9 cellular contexts compared by ENCODE assay signal in the genomic region with DNA sequence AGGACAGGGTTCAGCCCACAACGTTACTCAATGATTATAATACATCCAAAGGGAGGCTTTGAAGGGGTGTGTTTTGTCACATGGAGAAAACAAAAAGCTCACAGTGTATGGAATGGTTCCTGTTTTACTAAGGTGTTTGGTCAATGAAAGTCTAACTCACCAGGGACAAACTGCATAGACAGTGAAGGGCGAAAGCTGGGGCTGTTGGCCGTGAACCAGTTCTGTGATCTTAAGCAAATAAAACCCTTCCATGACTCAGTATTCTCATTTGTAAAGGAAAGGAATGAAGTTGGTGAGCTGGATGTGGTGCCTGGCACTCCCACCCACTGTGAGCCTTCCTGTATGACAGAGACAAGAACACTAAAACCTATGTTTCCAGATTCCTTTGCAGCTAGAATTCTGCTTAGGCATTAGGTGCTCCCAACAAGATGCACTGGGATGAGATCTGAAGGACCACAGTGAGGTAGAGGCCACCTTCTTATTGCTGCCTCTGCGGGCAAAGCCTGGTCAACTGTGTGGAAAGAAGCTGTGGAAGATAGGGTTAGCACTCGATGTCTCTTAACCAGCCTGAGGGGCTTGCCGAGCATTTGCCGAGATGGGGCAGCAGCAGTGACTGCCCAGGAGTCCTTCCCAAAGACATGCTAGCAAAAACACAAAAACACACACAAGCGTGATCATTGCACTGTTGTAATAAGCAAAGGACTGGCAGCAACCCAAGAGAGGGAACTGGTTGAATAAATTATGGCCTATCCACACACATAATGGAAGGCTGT. TPM values are rescaled to one million over a fixed set of nuclear protein-coding genes. Genes with fewer than 3 reads are reported as not detected.
DNase-seq lines count a peak whose midpoint lies in the region.
"Had no signal": no experiment of that assay in that cellular context is flagged by ENCODE, and none has a peak within 500 bp of the region (broad histone marks: within the 10 kb centered on the region; RNA-seq: fewer than 3 reads in every experiment).

No MANE protein-coding gene starts in this region.

- H3K9me3 Mint-ChIP-seq in activated naive CD4-positive, alpha-beta T cell treated with anti-CD3 and anti-CD28 coated beads, Interleukin-2, amount 50 U/mL, for 24 hours: no peaks in the 10 kb centered on the region
- H3K9me3 Mint-ChIP-seq in stimulated activated naive CD8-positive, alpha-beta T cell treated with anti-CD3 and anti-CD28 coated beads, Interleukin-15, Interleukin-2, amounts not matched to agents 100 ng/mL and 50 ng/mL, for 24 hours: peaks cover 3% of the 10 kb centered on the region

- peaks cover 70% of the 10 kb centered on the region for H3K4me1 Mint-ChIP-seq in activated naive CD4-positive, alpha-beta T cell treated with anti-CD3 and anti-CD28 coated beads, Interleukin-2, amount 50 U/mL, for 24 hours
- H3K4me1 Mint-ChIP-seq in stimulated activated naive CD8-positive, alpha-beta T cell treated with anti-CD3 and anti-CD28 coated beads, Interleukin-15, Interleukin-2, amounts not matched to agents 100 ng/mL and 50 ng/mL, for 24 hours (ENCODE audit: low read depth): peaks cover 93% of the 10 kb centered on the region

- DNase-seq in activated naive CD4-positive, alpha-beta T cell treated with anti-CD3 and anti-CD28 coated beads, Interleukin-2, amount 50 U/mL, for 16 hours: no peak
- DNase-seq in RPMI7951 (ENCODE audit: low read depth): peak; percentile 52
- DNase-seq in fibroblast of gingiva (ENCODE audit: low read depth): peak; percentile 52
- no peak for DNase-seq in T-helper 2 cell
- DNase-seq in pons (ENCODE audit: low spot score): no peak
- DNase-seq in stimulated activated naive CD4-positive, alpha-beta T cell (lab: John Stamatoyannopoulos, UW): no peak
- DNase-seq: effector memory CD4-positive, alpha-beta T cell had no signal

- no peaks in the 10 kb centered on the region for H3K27me3 Mint-ChIP-seq in activated naive CD4-positive, alpha-beta T cell treated with anti-CD3 and anti-CD28 coated beads, Interleukin-2, amount 50 U/mL, for 24 hours
- H3K27me3 Mint-ChIP-seq in stimulated activated naive CD8-positive, alpha-beta T cell treated with anti-CD3 and anti-CD28 coated beads, Interleukin-15, Interleukin-2, amounts not matched to agents 100 ng/mL and 50 ng/mL, for 24 hours: no peaks in the 10 kb centered on the region

- peak overlapping the region; percentile 11 for H3K27ac Mint-ChIP-seq in activated naive CD4-positive, alpha-beta T cell treated with anti-CD3 and anti-CD28 coated beads, Interleukin-2, amount 50 U/mL, for 24 hours
- H3K27ac Mint-ChIP-seq in stimulated activated naive CD8-positive, alpha-beta T cell treated with anti-CD3 and anti-CD28 coated beads, Interleukin-15, Interleukin-2, amounts not matched to agents 100 ng/mL and 50 ng/mL, for 24 hours: peak overlapping the region; percentile 26

- no peak overlapping the region for H3K4me3 Mint-ChIP-seq in activated naive CD4-positive, alpha-beta T cell treated with anti-CD3 and anti-CD28 coated beads, Interleukin-2, amount 50 U/mL, for 24 hours
- H3K4me3 Mint-ChIP-seq in stimulated activated naive CD8-positive, alpha-beta T cell treated with anti-CD3 and anti-CD28 coated beads, Interleukin-15, Interleukin-2, amounts not matched to agents 100 ng/mL and 50 ng/mL, for 24 hours: no peak overlapping the region

- peaks cover 5% of the 10 kb centered on the region for H3K36me3 Mint-ChIP-seq in activated naive CD4-positive, alpha-beta T cell treated with anti-CD3 and anti-CD28 coated beads, Interleukin-2, amount 50 U/mL, for 24 hours
- peaks cover 19% of the 10 kb centered on the region for H3K36me3 Mint-ChIP-seq in stimulated activated naive CD8-positive, alpha-beta T cell treated with anti-CD3 and anti-CD28 coated beads, Interleukin-15, Interleukin-2, amounts not matched to agents 100 ng/mL and 50 ng/mL, for 24 hours (ENCODE audit: low read depth)

RNA-seq across cellular contexts. Expression of a gene that starts 48.5 kb away (rescaled TPM):
- 9.5 and 10.0 TPM in 2 replicates for total RNA-seq in RPMI7951 (2014; rRNA removed; shearing (Covaris generic))

Comparison
In these comparisons a context has a peak if more than half of its experiments do, and no peak if none do; other contexts are left out.
1. DNase-seq: peak in RPMI7951 (single experiment) and fibroblast of gingiva (single experiment); none in activated naive CD4-positive, alpha-beta T cell treated with anti-CD3 and anti-CD28 coated beads, Interleukin-2, amount 50 U/mL, for 16 hours (single experiment), T-helper 2 cell (0 of 5), pons (single experiment) and stimulated activated naive CD4-positive, alpha-beta T cell (0 of 6).